8 cellular contexts compared by ENCODE assay signal in genomic region chr1:40507973-40508372, GRCh38. TPM values are rescaled to one million over a fixed set of nuclear protein-coding genes. Genes with fewer than 3 reads are reported as not detected.
DNase-seq lines count a peak whose midpoint lies in the region; ATAC-seq and TF ChIP-seq lines count a peak whose summit lies in the region.

No MANE protein-coding gene starts in this region.

- H3K4me1 ChIP-seq in DND-41 (ENCODE audit: insufficient read depth, low read length), result peaks cover 26% of the 10 kb centered on the region
- H3K4me1 ChIP-seq in SJSA1 (replicated peaks), result peaks cover 3% of the 10 kb centered on the region; the same call in 1 of the 2 replicates
- H3K4me1 ChIP-seq in esophagus squamous epithelium, result peaks cover 6 to 17% (median 6%) of the 10 kb centered on the region in 3 donors
- H3K4me1 ChIP-seq in trophoblast cell (ENCODE audit: control insufficient read depth in 1 of 2, insufficient read depth in 2 of 2, low read length in 2 of 2), result peaks cover 4 to 6% of the 10 kb centered on the region in 2 experiments

- peaks cover 7% of the 10 kb centered on the region for H3K79me1 ChIP-seq in trophoblast cell (ENCODE audit: low read length)

- H2BK12ac ChIP-seq in trophoblast cell (ENCODE audit: low read length), result no peak overlapping the region

- 56 to 62% methylated on average over 6 of the region's 6 CpGs for WGBS in esophagus squamous epithelium, 2 donors
- no CpG with 5 or more reads among the region's 6 CpGs for WGBS in trophoblast cell (ENCODE audit: extremely low coverage, insufficient coverage, insufficient read length)

- H3K79me2 ChIP-seq in DND-41 (ENCODE audit: insufficient read depth, low read length), result peaks cover 42% of the 10 kb centered on the region
- peaks cover 9% of the 10 kb centered on the region for H3K79me2 ChIP-seq in trophoblast cell (ENCODE audit: control insufficient read depth, insufficient read depth, low read length, poor library complexity)

- H3K9me3 ChIP-seq in DND-41 (ENCODE audit: insufficient read depth, low read length, severe bottlenecking) (peaks cover 33% of the 10 kb centered on the region), SJSA1 (replicated peaks) (peaks cover 18% of the 10 kb centered on the region), esophagus squamous epithelium (peaks cover 0 to 36% (median 7%) of the 10 kb centered on the region in 3 donors), trophoblast cell (ENCODE audit: insufficient read depth, low read depth, low read length) (peaks cover 5% of the 10 kb centered on the region)

- intact Hi-C loops in esophagus squamous epithelium (cut with DNase I), result no loop called here

- H4K8ac ChIP-seq in trophoblast cell (ENCODE audit: low read depth, low read length), result peak overlapping the region; percentile 100

- peak overlapping the region; percentile 81 for H3K14ac ChIP-seq in trophoblast cell (ENCODE audit: low read length)

- H3K18ac ChIP-seq in trophoblast cell (ENCODE audit: low read length), result no peak overlapping the region

- H3K27me3 ChIP-seq in DND-41 (ENCODE audit: insufficient read depth, low read length, poor library complexity) (no peaks in the 10 kb centered on the region), SJSA1 (replicated peaks) (no peaks in the 10 kb centered on the region), esophagus squamous epithelium (no peaks in the 10 kb centered on the region), trophoblast cell (ENCODE audit: insufficient read depth, low read length) (no peaks in the 10 kb centered on the region)

- peak overlapping the region; percentile 70 for H3K27ac ChIP-seq in DND-41 (ENCODE audit: low read length)
- H3K27ac ChIP-seq in SJSA1, result 0 out of 2 replicates have a peak overlapping the region, but pooled peaks have one; percentile 17
- peak overlapping the region; percentile 73 to 84 (median 80) for H3K27ac ChIP-seq in esophagus squamous epithelium
- no peak overlapping the region for H3K27ac ChIP-seq in trophoblast cell (ENCODE audit: low read depth, low read length)

- H3K36me3 ChIP-seq in DND-41 (ENCODE audit: insufficient read depth, low read length) (peaks cover 17% of the 10 kb centered on the region), SJSA1 (peaks cover 27% of the 10 kb centered on the region), esophagus squamous epithelium (peaks cover 0 to 19% (median 0%) of the 10 kb centered on the region in 3 donors), trophoblast cell (ENCODE audit: control insufficient read depth in 1 of 2, insufficient read depth in 2 of 2, low read length in 2 of 2) (no peaks in the 10 kb centered on the region)

- ATAC-seq in DND-41 (ENCODE audit: insufficient read depth, low read depth), result no peak

- DNase-seq in DND-41 (no peak), SJSA1 (ENCODE audit: low read depth in 1 of 2, low spot score in 2 of 2) (peak in 1 of 2 experiments; percentile 5), esophagus squamous epithelium (lab: John Stamatoyannopoulos, UW) (no peak), trophoblast cell (no peak), retina (no peak), T-helper 9 cell (no peak), SIG-M5 treated with dmso at 0.1 percent for 504 hours (lab: John Stamatoyannopoulos, UW; ENCODE audit: unreplicated experiment) (no peak)
- DNase-seq in stimulated activated CD4-positive, alpha-beta T cell treated with anti-CD3 and anti-CD28 coated beads, Interleukin-12 subunit alpha, Interleukin-12 subunit beta, amount 100 ng/mL, for 4 hours, result no peak

- no peak for TF ChIP-seq POLR2A in esophagus squamous epithelium (IDR thresholded peaks at IDR 0.05)

- no peaks in the 10 kb centered on the region for H4K20me1 ChIP-seq in DND-41 (ENCODE audit: insufficient read depth, low read length)

- H3K4ac ChIP-seq in trophoblast cell (ENCODE audit: low read depth, low read length), result no peak overlapping the region

- no peak overlapping the region for H2BK5ac ChIP-seq in trophoblast cell (ENCODE audit: low read depth, low read length, poor library complexity)

- peak overlapping the region; percentile 41 for H4K91ac ChIP-seq in trophoblast cell (ENCODE audit: low read depth, low read length)

- H2BK120ac ChIP-seq in trophoblast cell (ENCODE audit: insufficient read depth, low read length, poor library complexity), result peak overlapping the region; percentile 35

- H3K23ac ChIP-seq in trophoblast cell (ENCODE audit: low read length), result no peak overlapping the region

- H2AFZ ChIP-seq in DND-41 (ENCODE audit: low read depth, low read length), result peak overlapping the region; percentile 91
- H2AFZ ChIP-seq in trophoblast cell (ENCODE audit: insufficient read depth, low read length, poor library complexity), result peak overlapping the region; percentile 99

- H4K12ac ChIP-seq in trophoblast cell (ENCODE audit: low read depth, low read length), result peak overlapping the region; percentile 80

- TF ChIP-seq CTCF in DND-41 (IDR thresholded peaks at IDR 0.05; ENCODE audit: borderline replicate concordance, extremely low read depth, low read length, poor library complexity, severe bottlenecking) (no peak), esophagus squamous epithelium (IDR thresholded peaks at IDR 0.05) (no peak)

- H3K4me2 ChIP-seq in DND-41 (ENCODE audit: insufficient read depth, low read length) (peak overlapping the region; percentile 85), trophoblast cell (ENCODE audit: low read length) (peak overlapping the region; percentile 93)

- H2AK5ac ChIP-seq in trophoblast cell (ENCODE audit: low read length), result no peak overlapping the region

- H3K9ac ChIP-seq in DND-41 (ENCODE audit: low read depth, low read length), result peak overlapping the region; percentile 83
- H3K9ac ChIP-seq in trophoblast cell (ENCODE audit: low read length), result peak overlapping the region; percentile 85

- H3K4me3 ChIP-seq in DND-41 (ENCODE audit: low read depth in 1 of 2, low read length in 2 of 2) (peak overlapping the region; percentile 69 to 84), SJSA1 (peak overlapping the region; percentile 63), esophagus squamous epithelium (peak overlapping the region; percentile 72 to 83 (median 79)), trophoblast cell (ENCODE audit: low read depth, low read length) (peak overlapping the region; percentile 80)

RNA-seq across cellular contexts. Expression of gene EXO5, which starts 0.6 kb away (rescaled TPM):
- total RNA-seq in SJSA1 (2014; rRNA removed; shearing (Covaris generic)), result 13.1 and 20.4 TPM in 2 replicates
- 1 to 10 TPM; 4.9 to 7.1 (median 5.7) TPM for total RNA-seq in esophagus squamous epithelium
- polyA plus RNA-seq in trophoblast cell (2013), result 5.7 and 5.8 TPM in 2 replicates

RNA-seq across cellular contexts. Expression of gene ZNF684, which starts 23.5 kb away (rescaled TPM):
- 8.1 and 8.6 TPM in 2 replicates for total RNA-seq in SJSA1 (2014; rRNA removed; shearing (Covaris generic))
- 1 to 10 TPM in 3 of 4 donors, under 1 TPM in 1; 0.27 to 3.1 (median 1.6) TPM for total RNA-seq in esophagus squamous epithelium
- 2.6 and 3.3 TPM in 2 replicates for polyA plus RNA-seq in trophoblast cell (2013)

RNA-seq across cellular contexts. Expression of gene ZFP69, which starts 30.9 kb away (rescaled TPM):
- 4.9 and 5.6 TPM in 2 replicates for total RNA-seq in SJSA1 (2014; rRNA removed; shearing (Covaris generic))
- 1 to 10 TPM; 2.6 to 3.7 (median 3.6) TPM for total RNA-seq in esophagus squamous epithelium
- polyA plus RNA-seq in trophoblast cell (2013), result 1.8 TPM in 2 replicates

RNA-seq across cellular contexts. Expression of gene ZFP69B, which starts 57.7 kb away (rescaled TPM):
- 2.3 and 4.2 TPM in 2 replicates for total RNA-seq in SJSA1 (2014; rRNA removed; shearing (Covaris generic))
- 1 to 10 TPM in 1 of 4 donors, under 1 TPM in 3; 0.57 to 1.6 (median 0.70) TPM for total RNA-seq in esophagus squamous epithelium
- polyA plus RNA-seq in trophoblast cell (2013), result 1.7 and 1.8 TPM in 2 replicates
